8 cellular contexts compared by ENCODE assay signal in the genomic region with DNA sequence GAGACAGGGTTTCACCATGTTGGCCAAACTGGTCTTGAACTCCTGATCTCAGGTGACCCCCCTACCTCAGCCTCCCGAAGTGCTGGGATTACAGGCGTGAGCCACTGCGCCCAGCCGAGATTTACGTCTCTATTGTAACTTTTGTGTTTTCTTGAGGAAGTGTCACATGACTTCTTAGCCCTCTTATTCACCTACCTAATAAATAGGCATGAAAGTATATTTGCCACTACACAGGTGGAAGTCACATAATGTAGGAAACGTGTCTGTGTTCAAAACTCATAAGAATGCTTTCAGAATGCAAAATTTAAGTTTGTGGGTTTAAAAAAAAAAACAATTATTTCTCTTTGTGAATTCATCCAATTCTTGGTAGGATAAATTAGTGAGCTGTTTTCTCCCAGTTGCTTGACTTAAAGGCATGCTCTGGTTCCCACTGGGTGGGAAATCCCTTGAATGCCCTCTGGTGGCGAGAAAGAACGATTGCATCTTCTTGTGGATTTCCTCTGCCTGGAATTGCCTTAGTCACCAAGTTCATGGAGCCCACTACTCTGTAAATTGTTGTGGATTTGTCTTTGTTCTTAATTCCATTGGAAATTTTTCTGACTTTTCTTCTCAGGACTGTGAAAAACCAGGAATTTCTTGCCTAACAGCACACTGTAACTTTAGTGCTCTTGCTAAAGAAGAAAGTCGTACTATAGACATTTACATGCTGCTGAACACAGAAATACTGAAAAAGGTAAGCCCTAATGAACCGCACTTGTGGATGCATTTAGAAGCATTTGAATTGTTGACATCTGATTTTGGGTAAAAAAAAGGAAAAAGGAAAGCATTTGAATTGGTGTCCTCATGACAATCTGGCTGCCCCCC.
DNase-seq lines count a peak whose midpoint lies in the region; ATAC-seq and TF ChIP-seq lines count a peak whose summit lies in the region.

No MANE protein-coding gene starts in this region.

- H3K4me1 Mint-ChIP-seq in activated CD4-positive, alpha-beta T cell treated with anti-CD3 and anti-CD28 coated beads, Interleukin-2, amount 10 ng/mL, durations not matched to agents 24 days and 14 days = peaks cover 3% of the 10 kb centered on the region
- no peaks in the 10 kb centered on the region for H3K4me1 Mint-ChIP-seq in WTC11

- peaks cover 10% of the 10 kb centered on the region for H3K27me3 Mint-ChIP-seq in activated CD4-positive, alpha-beta T cell treated with anti-CD3 and anti-CD28 coated beads, Interleukin-2, amount 10 ng/mL, durations not matched to agents 24 days and 14 days
- no peaks in the 10 kb centered on the region; the same call in 1 of the 2 replicates for H3K27me3 Mint-ChIP-seq in WTC11 (ENCODE audit: low read depth)

- H3K36me3 Mint-ChIP-seq in activated CD4-positive, alpha-beta T cell treated with anti-CD3 and anti-CD28 coated beads, Interleukin-2, amount 10 ng/mL, durations not matched to agents 24 days and 14 days (ENCODE audit: low read depth) = no peaks in the 10 kb centered on the region
- peaks cover 9% of the 10 kb centered on the region for H3K36me3 Mint-ChIP-seq in WTC11

- TF ChIP-seq CTCF in WTC11 (IDR thresholded peaks at IDR 0.05) = peak; percentile 49

- POLR2A ChIA-PET in WTC11 (lab: Charles Lee) = no interaction called here

- H3K4me3 Mint-ChIP-seq in activated CD4-positive, alpha-beta T cell treated with anti-CD3 and anti-CD28 coated beads, Interleukin-2, amount 10 ng/mL, durations not matched to agents 24 days and 14 days = no peak overlapping the region
- no peak overlapping the region for H3K4me3 Mint-ChIP-seq in WTC11

- peak; percentile 72 for DNase-seq in activated CD4-positive, alpha-beta T cell treated with anti-CD3 and anti-CD28 coated beads, Interleukin-2, amount 10 ng/mL, durations not matched to agents 24 days and 14 days
- DNase-seq in activated CD4-positive, alpha-beta T cell treated with anti-CD3 and anti-CD28 coated beads, Interleukin-2, amount 50 U/mL, for 1 hour = no peak
- DNase-seq in NCI-H2171 treated with DMSO at 0.1 percent for 48 hours (lab: John Stamatoyannopoulos, UW) (peak; percentile 73), WTC11 (ENCODE audit: low spot score) (no peak), head of caudate nucleus (peak in 31 of 42 donors; percentile 21 to 77 (median 53)), pulmonary artery endothelial cell (ENCODE audit: low read depth, low spot score) (peak; percentile 46)

- peaks cover 10% of the 10 kb centered on the region for H3K9me3 Mint-ChIP-seq in activated CD4-positive, alpha-beta T cell treated with anti-CD3 and anti-CD28 coated beads, Interleukin-2, amount 10 ng/mL, durations not matched to agents 24 days and 14 days
- peaks cover 17% of the 10 kb centered on the region for H3K9me3 Mint-ChIP-seq in WTC11

- CTCF ChIA-PET in WTC11 (lab: Charles Lee) = interaction anchor here (0.5 to 1.4 kb wide), 29 partner anchors 9 to 1668 kb away, joined by 3 to 9 read pairs (median 4); no protein-coding TSS in a partner anchor

- ATAC-seq in HG02588 (IDR thresholded peaks at IDR 0.05; ENCODE audit: unreplicated experiment) (peak; percentile 65), WTC11 (peak; percentile 87), GM19452 (IDR thresholded peaks at IDR 0.05; ENCODE audit: unreplicated experiment) (no peak)

- intact Hi-C loops in activated CD4-positive, alpha-beta T cell treated with anti-CD3 and anti-CD28 coated beads, Interleukin-2, amount 10 ng/mL, durations not matched to agents 24 days and 14 days (cut with micrococcal nuclease) = loop anchor here (2.0 kb wide), 1 partner anchor 1051 kb away; no protein-coding TSS in a partner anchor
- intact Hi-C loops in head of caudate nucleus (cut with DNase I) = no loop called here

- no peak overlapping the region for H3K27ac Mint-ChIP-seq in activated CD4-positive, alpha-beta T cell treated with anti-CD3 and anti-CD28 coated beads, Interleukin-2, amount 10 ng/mL, durations not matched to agents 24 days and 14 days
- H3K27ac Mint-ChIP-seq in WTC11 = no peak overlapping the region

TF ChIP-seq in WTC11, 78 proteins besides CTCF, POLR2A, EP300 and RAD21:
- TF ChIP-seq, protein P1, sequence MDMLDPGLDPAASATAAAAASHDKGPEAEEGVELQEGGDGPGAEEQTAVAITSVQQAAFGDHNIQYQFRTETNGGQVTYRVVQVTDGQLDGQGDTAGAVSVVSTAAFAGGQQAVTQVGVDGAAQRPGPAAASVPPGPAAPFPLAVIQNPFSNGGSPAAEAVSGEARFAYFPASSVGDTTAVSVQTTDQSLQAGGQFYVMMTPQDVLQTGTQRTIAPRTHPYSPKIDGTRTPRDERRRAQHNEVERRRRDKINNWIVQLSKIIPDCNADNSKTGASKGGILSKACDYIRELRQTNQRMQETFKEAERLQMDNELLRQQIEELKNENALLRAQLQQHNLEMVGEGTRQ (CRISPR knock-in tag; IDR thresholded peaks at IDR 0.05) = 0 out of 2 replicates have a peak, but pooled peaks have one; percentile 39
- TF ChIP-seq ATF1 (CRISPR knock-in tag; IDR thresholded peaks at IDR 0.05) = no peak

Comparison
In these comparisons a context has a peak if more than half of its experiments do, and no peak if none do; other contexts are left out.
1. DNase-seq: peak in activated CD4-positive, alpha-beta T cell treated with anti-CD3 and anti-CD28 coated beads, Interleukin-2, amount 10 ng/mL, durations not matched to agents 24 days and 14 days (single experiment), NCI-H2171 treated with DMSO at 0.1 percent for 48 hours (single experiment), head of caudate nucleus (31 of 42) and pulmonary artery endothelial cell (single experiment); none in activated CD4-positive, alpha-beta T cell treated with anti-CD3 and anti-CD28 coated beads, Interleukin-2, amount 50 U/mL, for 1 hour (single experiment) and WTC11 (single experiment).